Comparison of ENCODE assay signal across 4 cellular contexts in the genomic region with DNA sequence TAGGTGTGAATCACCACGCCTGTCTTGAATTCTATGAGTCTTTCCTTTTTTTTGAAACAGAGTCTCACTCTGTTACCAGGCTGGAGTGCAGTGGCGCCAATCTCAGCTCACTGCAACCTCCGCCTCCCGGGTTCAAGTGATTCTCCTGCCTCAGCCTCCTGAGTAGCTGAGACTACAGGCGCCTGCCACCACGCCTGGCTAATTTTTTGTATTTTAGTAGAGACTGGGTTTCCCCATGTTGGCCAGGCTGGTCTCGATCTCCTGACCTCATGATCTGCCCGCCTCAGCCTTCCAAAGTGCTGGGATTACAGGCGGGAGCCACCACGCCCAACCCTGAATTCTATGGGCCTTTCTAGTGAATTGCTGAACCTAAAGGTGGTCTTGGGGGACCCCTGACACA. TPM values are rescaled to one million over a fixed set of nuclear protein-coding genes. Genes with fewer than 3 reads are reported as not detected.
"Had no signal": no experiment of that assay in that cellular context is flagged by ENCODE, and none has a peak within 500 bp of the region (broad histone marks: within the 10 kb centered on the region; RNA-seq: fewer than 3 reads in every experiment).

No MANE protein-coding gene starts in this region.

RNA-seq across cellular contexts. Expression of gene OR7C2, which starts 8.1 kb away (rescaled TPM):
- total RNA-seq: LHCN-M2, M059J, MCF 10A, NCI-H460 had no signal

RNA-seq across cellular contexts. Expression of gene SLC1A6, which starts 30.3 kb away (rescaled TPM):
- total RNA-seq: LHCN-M2, M059J, MCF 10A, NCI-H460 had no signal
